Comparison of ENCODE assay signal across 8 cellular contexts in genomic region chr1:159798893-159799292, GRCh38. TPM values are rescaled to one million over a fixed set of nuclear protein-coding genes. Genes with fewer than 3 reads are reported as not detected.
DNase-seq lines count a peak whose midpoint lies in the region; ATAC-seq, FAIRE-seq and TF ChIP-seq lines count a peak whose summit lies in the region.

No MANE protein-coding gene starts in this region.

- H3F3A ChIP-seq in SK-N-SH (replicated peaks; ENCODE audit: insufficient read depth), result no peaks in the 10 kb centered on the region

- peak; percentile 54 for DNase-seq in 8988T
- peak; percentile 63 for DNase-seq in GM10266 (ENCODE audit: extremely low spot score)
- DNase-seq in NCI-H1436 (lab: John Stamatoyannopoulos, UW), result peak; percentile 77
- DNase-seq in SK-N-SH, result peak; percentile 72
- peak; percentile 66 to 67 (median 66) for DNase-seq in K562 (ENCODE audit: extremely low read depth in 1 of 4, low spot score in 3 of 4)
- peak; percentile 85 for DNase-seq in iPS DF 19.7 (ENCODE audit: low read depth, low spot score)
- DNase-seq in smooth muscle cell of the brain vasculature (ENCODE audit: low read depth, low spot score), result peak; percentile 62

- H3K27ac ChIP-seq in SK-N-SH (ENCODE audit: low read depth in 2 of 2, low read length in 1 of 2) (no peak overlapping the region), K562 (ENCODE audit: extremely low read depth, low read depth, low read length) (no peak overlapping the region)

- intact Hi-C loops in K562 (cut with micrococcal nuclease), result loop anchor here (1.0 to 10.0 kb wide), 4 partner anchors 92 to 584 kb away; no protein-coding TSS in a partner anchor

- no peaks in the 10 kb centered on the region for H3K36me3 ChIP-seq in SK-N-SH (replicated peaks in 1 of 2; ENCODE audit: control insufficient read depth in 1 of 2, insufficient read depth in 2 of 2, low read length in 1 of 2)
- H3K36me3 ChIP-seq in K562 (ENCODE audit: control insufficient read depth, insufficient read depth, low read length), result no peaks in the 10 kb centered on the region

- ATAC-seq in K562 (peak; percentile 94), HG02852 (IDR thresholded peaks at IDR 0.05; ENCODE audit: unreplicated experiment) (no peak)

- no TSS peak for BruUV-seq in K562 (replicated peaks; lab: Mats Ljungman, UMichigan)

- H3K4me2 ChIP-seq in SK-N-SH (no peak overlapping the region), K562 (ENCODE audit: insufficient read depth, low read length) (no peak overlapping the region)

- TF ChIP-seq CTCF in GM10266 (IDR thresholded peaks at IDR 0.05; ENCODE audit: control insufficient read depth, insufficient read depth, low read depth, missing control alignments) (peak; percentile 70), SK-N-SH (IDR thresholded peaks at IDR 0.05) (peak; percentile 87), K562 (IDR thresholded peaks at IDR 0.05 in 2 of 3, conservative IDR thresholded peaks at IDR 0.05 in 1 of 3; ENCODE audit: insufficient read depth in 2 of 3, low read depth in 1 of 3, low read length in 3 of 3) (peak; percentile 75 to 87 (median 76))

- POLR2A ChIA-PET in SK-N-SH (lab: Yijun Ruan, JAX), result interaction anchor here (1.8 kb wide), 1 partner anchor 92 kb away, joined by 6 read pairs; no protein-coding TSS in a partner anchor
- POLR2A ChIA-PET in K562 (lab: Yijun Ruan, JAX), result interaction anchor here (0.7 to 1.4 kb wide), 5 partner anchors 14 to 208 kb away, joined by 3 to 7 read pairs (median 3); no protein-coding TSS in a partner anchor

- TF ChIP-seq POLR2A in K562 (conservative IDR thresholded peaks at IDR 0.05), result no peak

- CTCF ChIA-PET in SK-N-SH (lab: Yijun Ruan, JAX), result interaction anchor here (0.6 to 23.5 kb wide), 50 partner anchors 8 to 809 kb away, joined by 3 to 533 read pairs (median 6); partner anchors contain the start of genes DUSP23, IGSF9, PIGM and SLAMF8
- CTCF ChIA-PET in K562 (lab: Yijun Ruan, JAX; ENCODE audit: low intra/inter-chr PET ratio), result interaction anchor here (0.9 to 4.4 kb wide), 6 partner anchors 18 to 208 kb away, joined by 3 to 44 read pairs (median 6); partner anchors contain the start of genes DUSP23 and IGSF9

- no peaks in the 10 kb centered on the region for H3K79me2 ChIP-seq in SK-N-SH (ENCODE audit: insufficient read depth)
- H3K79me2 ChIP-seq in K562 (ENCODE audit: control insufficient read depth, insufficient read depth, low read length), result no peaks in the 10 kb centered on the region

- no peak for TF ChIP-seq EP300 in SK-N-SH (IDR thresholded peaks at IDR 0.05; ENCODE audit: borderline replicate concordance in 1 of 2, low read depth in 1 of 2, low read length in 1 of 2)
- TF ChIP-seq EP300 in K562 (IDR thresholded peaks at IDR 0.05; ENCODE audit: low read length), result no peak

- FAIRE-seq in K562 (lab: Jason Lieb, UNC), result peak; percentile 95

- H3K9me1 ChIP-seq in K562 (ENCODE audit: control insufficient read depth, insufficient read depth, low read length), result no peaks in the 10 kb centered on the region

- H3K9me2 ChIP-seq in SK-N-SH, result no peaks in the 10 kb centered on the region

- 0% methylated on average over 2 of the region's 2 CpGs for WGBS in SK-N-SH (ENCODE audit: low lambda C conversion rate)
- WGBS in K562 (ENCODE audit: insufficient coverage, low coverage, missing lambda C conversion rate), result 0% methylated on average over 2 of the region's 2 CpGs

- in situ Hi-C loops in K562 (cut with MboI), result loop anchor here (5.0 kb wide), 1 partner anchor 208 kb away; no protein-coding TSS in a partner anchor

- TF ChIP-seq RAD21 in SK-N-SH (IDR thresholded peaks at IDR 0.05; ENCODE audit: low read length), result peak; percentile 88
- TF ChIP-seq RAD21 in K562 (CRISPR knock-in tag; conservative IDR thresholded peaks at IDR 0.05 in 1 of 2, IDR thresholded peaks at IDR 0.05 in 1 of 2), result peak; percentile 75 to 89

- H3K27me3 ChIP-seq in SK-N-SH (ENCODE audit: insufficient read depth) (peaks cover 10% of the 10 kb centered on the region; the same call in 1 of the 2 replicates), K562 (ENCODE audit: control insufficient read depth in 2 of 2, insufficient read depth in 2 of 2, low read length in 2 of 2) (peaks cover 27 to 37% of the 10 kb centered on the region in 2 experiments)

- H3K9me3 ChIP-seq in SK-N-SH, result no peaks in the 10 kb centered on the region
- no peaks in the 10 kb centered on the region for H3K9me3 ChIP-seq in K562 (replicated peaks; ENCODE audit: control insufficient read depth, insufficient read depth, low read depth, low read length)

- H3K4me3 ChIP-seq in SK-N-SH (ENCODE audit: low read depth in 2 of 2, low read length in 1 of 2) (no peak overlapping the region), K562 (no peak overlapping the region)

- H3K9ac ChIP-seq in SK-N-SH (no peak overlapping the region), K562 (ENCODE audit: insufficient read depth in 1 of 2, low read depth in 2 of 2, low read length in 2 of 2) (no peak overlapping the region)

- H4K20me1 ChIP-seq in SK-N-SH (ENCODE audit: insufficient read depth), result no peaks in the 10 kb centered on the region
- H4K20me1 ChIP-seq in K562 (replicated peaks; ENCODE audit: control insufficient read depth, insufficient read depth, low read length), result peaks cover 3% of the 10 kb centered on the region; the same call in 1 of the 2 replicates

- no peaks in the 10 kb centered on the region for H3K4me1 ChIP-seq in SK-N-SH (ENCODE audit: control insufficient read depth in 1 of 2, insufficient read depth in 2 of 2, low read depth in 1 of 2, low read length in 1 of 2)
- H3K4me1 ChIP-seq in K562 (replicated peaks in 1 of 2; ENCODE audit: control insufficient read depth in 2 of 2, insufficient read depth in 2 of 2, low read length in 2 of 2), result no peaks in the 10 kb centered on the region

- H2AFZ ChIP-seq in SK-N-SH (ENCODE audit: low read depth) (no peak overlapping the region), K562 (ENCODE audit: low read depth, low read length) (no peak overlapping the region)

RNA-seq across cellular contexts. Expression of gene FCRL6, which starts 3.3 kb away (rescaled TPM):
- polyA plus RNA-seq in SK-N-SH (2012; rRNA removed), result not detected in 2 replicates
- not detected in 2 replicates for polyA plus RNA-seq in SK-N-SH (2012; cell fraction: cytosol; rRNA removed)
- 0.05 TPM in 2 replicates for polyA plus RNA-seq in SK-N-SH (2012; cell fraction: nucleus; rRNA removed)
- not detected in 2 replicates for total RNA-seq in K562 (2011; cell fraction: chromatin; rRNA removed; ENCODE audit: low replicate concordance)
- total RNA-seq in K562 (2011; cell fraction: nucleolus; rRNA removed), result not detected in 2 replicates
- not detected in 2 replicates for total RNA-seq in K562 (2011; cell fraction: nucleoplasm; rRNA removed)
- total RNA-seq in K562 (2014; rRNA removed), result not detected in 2 replicates
- not detected in 2 replicates for total RNA-seq in K562 (2014; rRNA removed; fragmentation: Illumina TruSeq; extraction: Trizol)
- total RNA-seq in K562 (2015; rRNA removed; fragmentation: Illumina TruSeq; extraction: Trizol), result not detected in 2 replicates
- not detected in 2 replicates for total RNA-seq in K562 (2021)
- not detected in 2 replicates for polyA plus RNA-seq in K562 (2011; rRNA removed)
- polyA plus RNA-seq in K562 (2011; cell fraction: cytosol; rRNA removed), result not detected in 2 replicates
- not detected in 2 replicates for polyA plus RNA-seq in K562 (2011; cell fraction: nucleus; rRNA removed)
- not detected in 2 replicates for polyA plus RNA-seq in K562 (2012)
- polyA plus RNA-seq in K562 (2014; fragmentation: Illumina TruSeq; extraction: Trizol), result not detected in 2 replicates
- not detected for polyA plus RNA-seq in K562 (2014; fragmentation: Nextera tagmentation; extraction: Ambion mirVana)
- polyA plus RNA-seq in K562 (2014; rRNA removed), result not detected in 2 replicates
- not detected in 2 replicates for polyA minus RNA-seq in K562 (2011; rRNA and poly(A)+ RNA removed)
- not detected in 2 replicates for polyA minus RNA-seq in K562 (2011; cell fraction: cytosol; rRNA and poly(A)+ RNA removed)
- polyA minus RNA-seq in K562 (2011; cell fraction: nucleus; rRNA and poly(A)+ RNA removed), result not detected in 2 replicates

RNA-seq across cellular contexts. Expression of gene DUSP23, which starts 18.1 kb away (rescaled TPM):
- 41.2 and 44.3 TPM in 2 replicates for polyA plus RNA-seq in SK-N-SH (2012; rRNA removed)
- polyA plus RNA-seq in SK-N-SH (2012; cell fraction: cytosol; rRNA removed), result 27.1 and 35.7 TPM in 2 replicates
- 18.3 and 33.7 TPM in 2 replicates for polyA plus RNA-seq in SK-N-SH (2012; cell fraction: nucleus; rRNA removed)
- total RNA-seq in K562 (2011; cell fraction: chromatin; rRNA removed; ENCODE audit: low replicate concordance), result 1.9 and 3.7 TPM in 2 replicates
- total RNA-seq in K562 (2011; cell fraction: nucleolus; rRNA removed), result 5.5 and 6.1 TPM in 2 replicates
- 2.8 and 3.7 TPM in 2 replicates for total RNA-seq in K562 (2011; cell fraction: nucleoplasm; rRNA removed)
- total RNA-seq in K562 (2014; rRNA removed), result 31.8 and 49.6 TPM in 2 replicates
- total RNA-seq in K562 (2014; rRNA removed; fragmentation: Illumina TruSeq; extraction: Trizol), result 13.2 and 13.7 TPM in 2 replicates
- 15.8 and 19.9 TPM in 2 replicates for total RNA-seq in K562 (2015; rRNA removed; fragmentation: Illumina TruSeq; extraction: Trizol)
- total RNA-seq in K562 (2021), result 27.7 and 31.6 TPM in 2 replicates
- 11.2 and 12.9 TPM in 2 replicates for polyA plus RNA-seq in K562 (2011; rRNA removed)
- polyA plus RNA-seq in K562 (2011; cell fraction: cytosol; rRNA removed), result 14.2 and 49.7 TPM in 2 replicates
- 4.7 and 9.0 TPM in 2 replicates for polyA plus RNA-seq in K562 (2011; cell fraction: nucleus; rRNA removed)
- polyA plus RNA-seq in K562 (2012), result 26.5 and 33.5 TPM in 2 replicates
- 8.7 and 12.9 TPM in 2 replicates for polyA plus RNA-seq in K562 (2014; fragmentation: Illumina TruSeq; extraction: Trizol)
- polyA plus RNA-seq in K562 (2014; fragmentation: Nextera tagmentation; extraction: Ambion mirVana), result 1 to 10 TPM; 1.0 to 3.0 TPM
- polyA plus RNA-seq in K562 (2014; rRNA removed), result 34.8 and 36.2 TPM in 2 replicates
- polyA minus RNA-seq in K562 (2011; rRNA and poly(A)+ RNA removed), result 1.9 and 2.4 TPM in 2 replicates
- polyA minus RNA-seq in K562 (2011; cell fraction: cytosol; rRNA and poly(A)+ RNA removed), result 2.6 and 4.5 TPM in 2 replicates
- polyA minus RNA-seq in K562 (2011; cell fraction: nucleus; rRNA and poly(A)+ RNA removed), result 2.4 and 2.7 TPM in 2 replicates

RNA-seq across cellular contexts. Expression of gene SLAMF8, which starts 27.8 kb away (rescaled TPM):
- polyA plus RNA-seq in SK-N-SH (2012; rRNA removed) (not detected in 2 replicates), K562 (2011; rRNA removed) (0.07 TPM in 1 of 2 replicates, not detected in the other), K562 (2014; fragmentation: Illumina TruSeq; extraction: Trizol) (not detected in 2 replicates), K562 (2014; fragmentation: Nextera tagmentation; extraction: Ambion mirVana) (not detected), K562 (2014; rRNA removed) (not detected in 2 replicates)
- polyA plus RNA-seq in SK-N-SH (2012; cell fraction: cytosol; rRNA removed), result not detected in 2 replicates
- polyA plus RNA-seq in SK-N-SH (2012; cell fraction: nucleus; rRNA removed), result 0.07 and 0.10 TPM in 2 replicates
- not detected in 2 replicates for total RNA-seq in K562 (2011; cell fraction: chromatin; rRNA removed; ENCODE audit: low replicate concordance)
- not detected in 2 replicates for total RNA-seq in K562 (2011; cell fraction: nucleolus; rRNA removed)
- not detected in 2 replicates for total RNA-seq in K562 (2011; cell fraction: nucleoplasm; rRNA removed)
- total RNA-seq in K562 (2014; rRNA removed) (not detected in 2 replicates), K562 (2014; rRNA removed; fragmentation: Illumina TruSeq; extraction: Trizol) (not detected in 2 replicates), K562 (2015; rRNA removed; fragmentation: Illumina TruSeq; extraction: Trizol) (not detected in 2 replicates), K562 (2021) (not detected in 2 replicates)
- polyA plus RNA-seq in K562 (2011; cell fraction: cytosol; rRNA removed), result 0.01 TPM in 1 of 2 replicates, not detected in the other
- polyA plus RNA-seq in K562 (2011; cell fraction: nucleus; rRNA removed), result not detected in 2 replicates
- not detected in 2 replicates for polyA plus RNA-seq in K562 (2012)
- polyA minus RNA-seq in K562 (2011; rRNA and poly(A)+ RNA removed), result not detected in 2 replicates
- not detected in 2 replicates for polyA minus RNA-seq in K562 (2011; cell fraction: cytosol; rRNA and poly(A)+ RNA removed)
- not detected in 2 replicates for polyA minus RNA-seq in K562 (2011; cell fraction: nucleus; rRNA and poly(A)+ RNA removed)
